In genomic region chr4:68123525-68123924, GRCh38 we compare ENCODE assay signal across 22 cellular contexts. TPM values are rescaled to one million over a fixed set of nuclear protein-coding genes. Genes with fewer than 3 reads are reported as not detected.
DNase-seq lines count a peak whose midpoint lies in the region; FAIRE-seq and TF ChIP-seq lines count a peak whose summit lies in the region.
"Had no signal": no experiment of that assay in that cellular context is flagged by ENCODE, and none has a peak within 500 bp of the region (broad histone marks: within the 10 kb centered on the region; RNA-seq: fewer than 3 reads in every experiment).

No MANE protein-coding gene starts in this region.

- H3K27me3 ChIP-seq in HUES6 (ENCODE audit: control insufficient read depth, insufficient read depth, low read length) = no peaks in the 10 kb centered on the region
- H3K27me3 ChIP-seq in H1 (replicated peaks in 1 of 4; ENCODE audit: control insufficient read depth in 3 of 4, extremely low read depth in 1 of 4, insufficient read depth in 3 of 4, low read length in 3 of 4) = no peaks in the 10 kb centered on the region
- H3K27me3 ChIP-seq in iPS DF 6.9 (ENCODE audit: control insufficient read depth, insufficient read depth, low read length) = no peaks in the 10 kb centered on the region
- H3K27me3 ChIP-seq in neural progenitor cell = no peaks in the 10 kb centered on the region

- CTCF ChIA-PET in H1 (lab: Charles Lee; ENCODE audit: partially characterized antibody) = interaction anchor here (1.3 to 1.9 kb wide), 2 partner anchors 56 to 205 kb away, joined by 3 to 4 read pairs; no protein-coding TSS in a partner anchor
- CTCF ChIA-PET in activated naive CD4-positive, alpha-beta T cell treated with anti-CD3 and anti-CD28 coated beads, Interleukin-2, amount 10 ng/mL, durations not matched to agents 7 days and 5 days (lab: Charles Lee) = no interaction called here

- H3F3A ChIP-seq in neural progenitor cell (ENCODE audit: low read depth) = no peaks in the 10 kb centered on the region

- H3K9ac ChIP-seq in HUES6 (ENCODE audit: low read length) (no peak overlapping the region), H1 (replicated peaks in 1 of 4; ENCODE audit: extremely low read depth in 1 of 4, low read depth in 3 of 4, low read length in 3 of 4) (no peak overlapping the region), neural progenitor cell (no peak overlapping the region)

- H3K27me3 Mint-ChIP-seq in neural progenitor cell (ENCODE audit: insufficient read depth, low read depth) = no peaks in the 10 kb centered on the region
- H3K27me3 Mint-ChIP-seq in glutamatergic neuron (ENCODE audit: unreplicated experiment) = no peaks in the 10 kb centered on the region
- H3K27me3 Mint-ChIP-seq in activated naive CD4-positive, alpha-beta T cell treated with anti-CD3 and anti-CD28 coated beads, Interleukin-2, amount 10 ng/mL, durations not matched to agents 7 days and 5 days = no peaks in the 10 kb centered on the region
- H3K27me3 Mint-ChIP-seq: CD4-positive, alpha-beta T cell had no signal

- H2BK120ac ChIP-seq in H1 (replicated peaks; ENCODE audit: low read depth, low read length) = no peak overlapping the region

- no peak for DNase-seq in H1 (ENCODE audit: low read depth in 1 of 2, low spot score in 2 of 2)
- DNase-seq in iPS DF 6.9 (ENCODE audit: low read depth, low spot score) = peak; percentile 43
- no peak for DNase-seq in neural progenitor cell (ENCODE audit: low spot score)
- DNase-seq in hypothalamus (lab: John Stamatoyannopoulos, UW) = no peak
- no peak for DNase-seq in glutamatergic neuron
- no peak for DNase-seq in activated naive CD4-positive, alpha-beta T cell treated with anti-CD3 and anti-CD28 coated beads, Interleukin-2, amount 10 ng/mL, durations not matched to agents 7 days and 5 days
- DNase-seq in activated T-cell treated with anti-CD3 and anti-CD28 coated beads for 4 hours = no peak
- DNase-seq: AML-193; Caco-2; CD4-positive, alpha-beta T cell; IMR-90 had no signal

- TF ChIP-seq RAD21 in H1 (IDR thresholded peaks at IDR 0.05 in 1 of 2, conservative IDR thresholded peaks at IDR 0.05 in 1 of 2; ENCODE audit: low read depth in 2 of 2, low read length in 2 of 2) = no peak

- H3K79me2 ChIP-seq in H1 (ENCODE audit: control insufficient read depth in 1 of 2, insufficient read depth in 2 of 2, low read length in 2 of 2) (no peaks in the 10 kb centered on the region), neural progenitor cell (ENCODE audit: low read depth) (no peaks in the 10 kb centered on the region)

- TF ChIP-seq CTCF in H1 (IDR thresholded peaks at IDR 0.05; ENCODE audit: control extremely low read depth in 1 of 3, insufficient read depth in 1 of 3, low read depth in 1 of 3, low read length in 3 of 3) (no peak), neural progenitor cell (IDR thresholded peaks at IDR 0.05) (no peak), glutamatergic neuron (IDR thresholded peaks at IDR 0.05; ENCODE audit: partially characterized antibody, unreplicated experiment) (no peak)

- H2AFZ ChIP-seq in H1 (ENCODE audit: low read length) = 0 out of 2 replicates have a peak overlapping the region, but pooled peaks have one; percentile 26
- peak overlapping the region; percentile 9 for H2AFZ ChIP-seq in neural progenitor cell (replicated peaks)

- H4K5ac ChIP-seq in H1 (ENCODE audit: insufficient read length, low read depth, low read length) = no peak overlapping the region

- H3K9me3 Mint-ChIP-seq in neural progenitor cell = no peaks in the 10 kb centered on the region
- H3K9me3 Mint-ChIP-seq in glutamatergic neuron (ENCODE audit: unreplicated experiment) = no peaks in the 10 kb centered on the region
- no peaks in the 10 kb centered on the region for H3K9me3 Mint-ChIP-seq in activated naive CD4-positive, alpha-beta T cell treated with anti-CD3 and anti-CD28 coated beads, Interleukin-2, amount 10 ng/mL, durations not matched to agents 7 days and 5 days
- H3K9me3 Mint-ChIP-seq: CD4-positive, alpha-beta T cell had no signal

- no peak overlapping the region for H3K4ac ChIP-seq in H1 (replicated peaks; ENCODE audit: insufficient read length, low read depth, low read length)

- no peak overlapping the region for H3K14ac ChIP-seq in H1 (ENCODE audit: insufficient read length)

- no peak overlapping the region for H2BK5ac ChIP-seq in H1 (ENCODE audit: low read depth, low read length)

- H3K4me3 Mint-ChIP-seq in neural progenitor cell (no peak overlapping the region), glutamatergic neuron (ENCODE audit: unreplicated experiment) (no peak overlapping the region)
- H3K4me3 Mint-ChIP-seq in activated naive CD4-positive, alpha-beta T cell treated with anti-CD3 and anti-CD28 coated beads, Interleukin-2, amount 10 ng/mL, durations not matched to agents 7 days and 5 days = no peak overlapping the region
- H3K4me3 Mint-ChIP-seq: CD4-positive, alpha-beta T cell had no signal

- H3K56ac ChIP-seq in H1 (replicated peaks; ENCODE audit: insufficient read length, low read depth, low read length) = no peak overlapping the region

- H3K9me3 ChIP-seq in HUES6 (ENCODE audit: control insufficient read depth, insufficient read depth, low read depth, low read length) (no peaks in the 10 kb centered on the region), H1 (ENCODE audit: insufficient read depth in 2 of 2, low read depth in 1 of 2, low read length in 1 of 2) (no peaks in the 10 kb centered on the region; a peak in 1 of 4 replicates), iPS DF 6.9 (ENCODE audit: control insufficient read depth, insufficient read depth, low read length) (no peaks in the 10 kb centered on the region), neural progenitor cell (ENCODE audit: low read depth) (no peaks in the 10 kb centered on the region)
- H3K9me3 ChIP-seq: Caco-2 had no signal

- no peaks in the 10 kb centered on the region for H3K36me3 ChIP-seq in HUES6 (ENCODE audit: control insufficient read depth, insufficient read depth, low read length)
- H3K36me3 ChIP-seq in H1 (ENCODE audit: control insufficient read depth in 2 of 4, insufficient read depth in 4 of 4, low read length in 3 of 4) = no peaks in the 10 kb centered on the region
- no peaks in the 10 kb centered on the region for H3K36me3 ChIP-seq in iPS DF 6.9 (ENCODE audit: control insufficient read depth, insufficient read depth, low read length)
- no peaks in the 10 kb centered on the region for H3K36me3 ChIP-seq in neural progenitor cell

- H3K23ac ChIP-seq in H1 (ENCODE audit: insufficient read length) = no peak overlapping the region

- POLR2A ChIA-PET in H1 (lab: Charles Lee; ENCODE audit: partially characterized antibody) = no interaction called here

- H4K8ac ChIP-seq in H1 (ENCODE audit: extremely low read depth, insufficient read depth, low read length) = no peak overlapping the region

- no peak overlapping the region for H3K18ac ChIP-seq in H1 (ENCODE audit: extremely low read depth, low read length)

- H3K79me1 ChIP-seq in H1 (ENCODE audit: low read depth, low read length) = no peaks in the 10 kb centered on the region

- FAIRE-seq in H1 (lab: Jason Lieb, UNC) = no peak
- FAIRE-seq: A204.1, D721Med, G401.6, GM12891, GM19239, H54 had no signal

- H3K4me1 ChIP-seq in HUES6 (ENCODE audit: control insufficient read depth, insufficient read depth, low read length) (peaks cover 8% of the 10 kb centered on the region; the same call in 1 of the 2 replicates), H1 (replicated peaks in 1 of 4; ENCODE audit: control insufficient read depth in 3 of 4, insufficient read depth in 4 of 4, low read length in 3 of 4) (peaks cover 0 to 8% (median 4%) of the 10 kb centered on the region in 4 experiments; a peak in 4 of 7 replicates), iPS DF 6.9 (ENCODE audit: control insufficient read depth, insufficient read depth, low read length) (no peaks in the 10 kb centered on the region), neural progenitor cell (no peaks in the 10 kb centered on the region)

- H4K20me1 ChIP-seq in H1 (replicated peaks in 1 of 2; ENCODE audit: control insufficient read depth in 1 of 2, insufficient read depth in 2 of 2, low read length in 2 of 2) (no peaks in the 10 kb centered on the region), neural progenitor cell (ENCODE audit: low read depth) (no peaks in the 10 kb centered on the region)

- H3K23me2 ChIP-seq in H1 (ENCODE audit: low read depth, low read length) = no peaks in the 10 kb centered on the region

- no peak overlapping the region for H2AK5ac ChIP-seq in H1 (ENCODE audit: low read depth, low read length)

- H3K4me2 ChIP-seq in H1 (ENCODE audit: insufficient read depth in 1 of 2, low read depth in 2 of 2, low read length in 2 of 2) (peak overlapping the region in 1 of 2 experiments; percentile 33; a peak in 1 of 4 replicates), neural progenitor cell (no peak overlapping the region)

- H3K4me3 ChIP-seq in HUES6 (ENCODE audit: low read depth, low read length) = no peak overlapping the region
- H3K4me3 ChIP-seq in H1 (ENCODE audit: extremely low read depth in 1 of 4, insufficient read depth in 2 of 4, low read depth in 3 of 4, low read length in 4 of 4) = no peak overlapping the region; a peak in 1 of 8 replicates
- no peak overlapping the region for H3K4me3 ChIP-seq in iPS DF 6.9 (ENCODE audit: low read length)
- no peak overlapping the region for H3K4me3 ChIP-seq in neural progenitor cell
- H3K4me3 ChIP-seq: K562 had no signal

- peak overlapping the region; percentile 40 for H3K27ac ChIP-seq in HUES6 (ENCODE audit: low read depth, low read length)
- H3K27ac ChIP-seq in H1 (ENCODE audit: low read depth, low read length) = no peak overlapping the region
- H3K27ac ChIP-seq in iPS DF 6.9 (ENCODE audit: low read length) = no peak overlapping the region
- H3K27ac ChIP-seq in neural progenitor cell = no peak overlapping the region
- H3K27ac ChIP-seq: C4-2B had no signal

- H3K27ac Mint-ChIP-seq in neural progenitor cell = no peak overlapping the region
- H3K27ac Mint-ChIP-seq in glutamatergic neuron (ENCODE audit: unreplicated experiment) = no peak overlapping the region
- H3K27ac Mint-ChIP-seq in activated naive CD4-positive, alpha-beta T cell treated with anti-CD3 and anti-CD28 coated beads, Interleukin-2, amount 10 ng/mL, durations not matched to agents 7 days and 5 days = no peak overlapping the region
- H3K27ac Mint-ChIP-seq: CD4-positive, alpha-beta T cell had no signal

- no peaks in the 10 kb centered on the region for H3K4me1 Mint-ChIP-seq in neural progenitor cell
- H3K4me1 Mint-ChIP-seq in glutamatergic neuron (ENCODE audit: low read depth, unreplicated experiment) = no peaks in the 10 kb centered on the region
- no peaks in the 10 kb centered on the region for H3K4me1 Mint-ChIP-seq in activated naive CD4-positive, alpha-beta T cell treated with anti-CD3 and anti-CD28 coated beads, Interleukin-2, amount 10 ng/mL, durations not matched to agents 7 days and 5 days

- H2BK12ac ChIP-seq in H1 (ENCODE audit: low read depth, low read length) = no peak overlapping the region

- no peak for TF ChIP-seq POLR2A in H1 (IDR thresholded peaks at IDR 0.05; ENCODE audit: control extremely low read depth in 1 of 2, low read depth in 2 of 2, low read length in 2 of 2)

- H2BK15ac ChIP-seq in H1 (ENCODE audit: low read length) = no peak overlapping the region

- no peak overlapping the region for H2BK20ac ChIP-seq in H1 (ENCODE audit: low read length)

- 42% methylated on average over 2 of the region's 2 CpGs; no CpG with 5 or more reads in 1 of the 2 experiments for WGBS in H1 (ENCODE audit: extremely low coverage in 1 of 2, insufficient coverage in 1 of 2, insufficient read length in 1 of 2, insufficient replicate concordance in 2 of 2, low coverage in 1 of 2, low lambda C conversion rate in 2 of 2, missing lambda C conversion rate in 1 of 2), 2 experiments
- no CpG with 5 or more reads among the region's 2 CpGs for WGBS in iPS DF 6.9 (ENCODE audit: insufficient coverage, insufficient read length)

- peak overlapping the region; percentile 3 for H4K91ac ChIP-seq in H1 (replicated peaks; ENCODE audit: insufficient read length, low read length)

- TF ChIP-seq EP300 in H1 (IDR thresholded peaks at IDR 0.05; ENCODE audit: borderline replicate concordance in 1 of 2, low read depth in 2 of 2, low read length in 2 of 2) = no peak

- H3K36me3 Mint-ChIP-seq in neural progenitor cell (no peaks in the 10 kb centered on the region), glutamatergic neuron (ENCODE audit: unreplicated experiment) (no peaks in the 10 kb centered on the region)
- no peaks in the 10 kb centered on the region for H3K36me3 Mint-ChIP-seq in activated naive CD4-positive, alpha-beta T cell treated with anti-CD3 and anti-CD28 coated beads, Interleukin-2, amount 10 ng/mL, durations not matched to agents 7 days and 5 days

RNA-seq across cellular contexts. Expression of gene TMPRSS11F, which starts 6.1 kb away (rescaled TPM):
- total RNA-seq in H1 (2021; fragmentation: NEBNext Ultra II Directional; extraction: Animal tissue kit (Norgen Biotek cat#: 25700)) = not detected in 2 replicates
- not detected in 2 replicates for polyA plus RNA-seq in H1 (2011; rRNA removed)
- not detected for polyA plus RNA-seq in H1 (2011; cell fraction: cytosol; rRNA removed)
- not detected for polyA plus RNA-seq in H1 (2011; cell fraction: nucleus; rRNA removed)
- not detected in 4 replicates for polyA plus RNA-seq in H1 (2012, experiment 1 of 2)
- polyA plus RNA-seq in H1 (2012, experiment 2 of 2) = not detected
- polyA plus RNA-seq in H1 (2013, experiment 1 of 2) = 0.04 TPM
- 0.06 TPM for polyA plus RNA-seq in H1 (2013, experiment 2 of 2)
- not detected in 2 replicates for polyA minus RNA-seq in H1 (2011; rRNA and poly(A)+ RNA removed)
- polyA minus RNA-seq in H1 (2011; cell fraction: cytosol; rRNA and poly(A)+ RNA removed) = not detected
- polyA minus RNA-seq in H1 (2011; cell fraction: nucleus; rRNA and poly(A)+ RNA removed) = not detected
- total RNA-seq in neural progenitor cell (ENCODE audit: low replicate concordance) (not detected in 2 replicates), glutamatergic neuron (ENCODE audit: unreplicated experiment) (not detected)
- total RNA-seq: Caco-2; CD4-positive, alpha-beta T cell; HT-29; IMR-90 had no signal
- polyA plus RNA-seq: BJ, IMR-90 had no signal
